ENCODE assay signal across 21 cellular contexts in genomic region chr12:63909746-63910145, GRCh38.
"Had no signal": no experiment of that assay in that cellular context is flagged by ENCODE, and none has a peak within 500 bp of the region (broad histone marks: within the 10 kb centered on the region; RNA-seq: fewer than 3 reads in every experiment).

No MANE protein-coding gene starts in this region.

- H3K27me3 Mint-ChIP-seq: activated CD8-positive, alpha-beta T cell treated with anti-CD3 and anti-CD28 coated beads for 36 hours; activated naive CD4-positive, alpha-beta T cell treated with anti-CD3 and anti-CD28 coated beads, Interleukin-2, amount 10 ng/mL, durations not matched to agents 7 days and 5 days had no signal

- DNase-seq: activated CD4-positive, alpha-beta T cell treated with anti-CD3 and anti-CD28 coated beads for 4 hours; activated CD8-positive, alpha-beta memory T cell treated with anti-CD3 and anti-CD28 coated beads, Interleukin-2, amount 50 U/mL, for 4 hours; activated CD8-positive, alpha-beta T cell treated with anti-CD3 and anti-CD28 coated beads for 36 hours; activated gamma-delta T cell treated with Interleukin-2 at 50 U/mL for 16 hours; activated naive CD4-positive, alpha-beta T cell treated with anti-CD3 and anti-CD28 coated beads, Interleukin-2, amount 10 ng/mL, durations not matched to agents 7 days and 5 days; activated naive CD8-positive, alpha-beta T cell treated with anti-CD3 and anti-CD28 coated beads for 36 hours; activated T-cell treated with anti-CD3 and anti-CD28 coated beads, Interleukin-2, amount 50 U/mL, for 72 hours; KG1; NCI-H1092; NCI-H1930; NCI-H2107; NCI-H2171 treated with DMSO at 0.1 percent for 48 hours; NCI-H226; NCI-H526; NCI-H82; SIG-M5; SW 1271 had no signal

- H3K4me1 Mint-ChIP-seq: activated naive CD4-positive, alpha-beta T cell treated with anti-CD3 and anti-CD28 coated beads, Interleukin-2, amount 10 ng/mL, durations not matched to agents 7 days and 5 days; activated naive CD8-positive, alpha-beta T cell treated with anti-CD3 and anti-CD28 coated beads for 36 hours had no signal

- H3K4me3 Mint-ChIP-seq: activated CD8-positive, alpha-beta T cell treated with anti-CD3 and anti-CD28 coated beads for 36 hours; activated naive CD4-positive, alpha-beta T cell treated with anti-CD3 and anti-CD28 coated beads, Interleukin-2, amount 10 ng/mL, durations not matched to agents 7 days and 5 days; activated naive CD8-positive, alpha-beta T cell treated with anti-CD3 and anti-CD28 coated beads for 36 hours; activated T-cell treated with anti-CD3 and anti-CD28 coated beads, Interleukin-2, amount 50 U/mL, for 72 hours; T-helper 1 cell treated with Interleukin-12 subunit alpha and Interleukin-12 subunit beta and Interleukin-4 antibody, amounts not matched to agents 30 μg/mL and 1 μg/mL, for 36 hours had no signal

- H3K36me3 Mint-ChIP-seq: activated naive CD4-positive, alpha-beta T cell treated with anti-CD3 and anti-CD28 coated beads, Interleukin-2, amount 10 ng/mL, durations not matched to agents 7 days and 5 days; activated naive CD8-positive, alpha-beta T cell treated with anti-CD3 and anti-CD28 coated beads for 36 hours had no signal

- H3K27ac ChIP-seq: SK-N-MC had no signal

- ATAC-seq: activated CD4-positive, CD25-positive, alpha-beta regulatory T cell treated with anti-CD3 and anti-CD28 coated beads, Interleukin-2, amount 50 U/mL, for 24 hours; activated CD8-positive, alpha-beta T cell treated with anti-CD3 and anti-CD28 coated beads for 36 hours; activated T-cell treated with anti-CD3 and anti-CD28 coated beads, Interleukin-2, amount 50 U/mL, for 72 hours had no signal

- H3K4me3 ChIP-seq: SK-N-MC had no signal

- H3K27ac Mint-ChIP-seq: activated CD8-positive, alpha-beta T cell treated with anti-CD3 and anti-CD28 coated beads for 36 hours; activated naive CD4-positive, alpha-beta T cell treated with anti-CD3 and anti-CD28 coated beads, Interleukin-2, amount 10 ng/mL, durations not matched to agents 7 days and 5 days; activated naive CD8-positive, alpha-beta T cell treated with anti-CD3 and anti-CD28 coated beads for 36 hours; activated T-cell treated with anti-CD3 and anti-CD28 coated beads, Interleukin-2, amount 50 U/mL, for 72 hours; activated T-helper 2 cell treated with anti-CD3 and anti-CD28 coated beads, Interferon-gamma antibody, Interleukin-2, Interleukin-4, amounts not matched to agents 10 μg/mL and 5 μg/mL and 100 μg/mL, durations not matched to agents 14 hours and 24 hours and 36 hours; T-helper 1 cell treated with Interleukin-12 subunit alpha and Interleukin-12 subunit beta and Interleukin-4 antibody, amounts not matched to agents 30 μg/mL and 1 μg/mL, for 36 hours had no signal

- H3K9me3 Mint-ChIP-seq: activated naive CD4-positive, alpha-beta T cell treated with anti-CD3 and anti-CD28 coated beads, Interleukin-2, amount 10 ng/mL, durations not matched to agents 7 days and 5 days; T-helper 1 cell treated with Interleukin-12 subunit alpha and Interleukin-12 subunit beta and Interleukin-4 antibody, amounts not matched to agents 30 μg/mL and 1 μg/mL, for 36 hours had no signal
